In the genomic region with DNA sequence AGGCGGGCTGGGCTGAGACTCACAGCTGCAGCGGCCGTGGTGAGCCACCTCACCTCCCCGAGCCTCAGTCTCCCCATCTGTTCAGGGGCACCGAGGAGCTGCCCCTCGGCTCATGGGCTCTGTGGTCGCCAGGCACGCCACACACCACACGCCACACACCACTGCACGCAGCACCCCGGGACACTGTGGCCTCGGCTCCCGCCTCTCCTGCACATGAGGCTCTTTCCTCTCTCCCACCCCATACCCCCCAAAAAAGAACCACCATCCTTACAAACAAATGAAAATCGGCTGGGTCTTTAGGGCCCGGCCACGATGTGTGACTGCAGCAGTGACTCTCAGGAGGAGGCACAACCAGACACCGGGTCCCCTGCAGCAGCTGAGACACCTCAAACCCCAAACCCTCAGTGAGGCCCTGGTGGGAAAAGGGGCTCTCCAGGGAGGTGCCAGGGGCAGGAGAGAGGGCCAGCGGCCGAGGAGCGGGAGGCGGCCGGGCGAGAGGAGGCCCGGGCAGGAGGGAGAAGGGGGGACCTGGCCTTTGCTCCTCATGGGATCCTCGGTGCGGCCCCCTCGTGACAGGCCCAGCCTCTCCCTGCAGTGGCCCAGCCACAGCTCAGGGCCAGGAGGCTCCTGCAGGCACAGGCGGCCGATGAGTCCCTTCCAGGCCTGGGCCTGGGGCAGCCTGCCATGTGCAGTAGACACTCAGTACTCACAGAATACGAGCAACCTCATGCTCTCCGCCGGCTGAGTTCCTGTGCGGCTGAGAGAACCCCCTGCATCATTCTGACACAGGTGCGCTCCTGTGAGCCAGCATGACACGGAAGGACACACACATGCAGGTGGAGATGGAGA, we compare ENCODE assay signal across 1 cellular context.
TF ChIP-seq lines count a peak whose summit lies in the region.

No MANE protein-coding gene starts in this region.

TF ChIP-seq in GM12878, 131 proteins besides CTCF, POLR2A, EP300 and RAD21 (continued from another document):
- TF ChIP-seq WRNIP1 (IDR thresholded peaks at IDR 0.05; ENCODE audit: borderline replicate concordance, low read depth, low read length) = no peak
- peak; percentile 59 for TF ChIP-seq RUNX3 (IDR thresholded peaks at IDR 0.05; ENCODE audit: low read length)
- TF ChIP-seq GABPA (IDR thresholded peaks at IDR 0.05; ENCODE audit: low read depth) = no peak
- peak; percentile 44; the same call in 1 of the 2 replicates for TF ChIP-seq PAX5 (IDR thresholded peaks at IDR 0.05; ENCODE audit: borderline replicate concordance, low read depth, low read length)
- no peak for TF ChIP-seq RB1 (IDR thresholded peaks at IDR 0.05; ENCODE audit: borderline replicate concordance)
- TF ChIP-seq IKZF2 (IDR thresholded peaks at IDR 0.05) = peak in 1 of 2 experiments; percentile 11; a peak in 1 of 4 replicates
- TF ChIP-seq BMI1 (IDR thresholded peaks at IDR 0.05; ENCODE audit: borderline replicate concordance) = no peak
- TF ChIP-seq KAT2A (conservative IDR thresholded peaks at IDR 0.05; ENCODE audit: control insufficient read depth, low read depth, low read length) = no peak
- 0 out of 2 replicates have a peak, but pooled peaks have one; percentile 13 for TF ChIP-seq TCF3 (IDR thresholded peaks at IDR 0.05; ENCODE audit: borderline replicate concordance, insufficient read depth, low read depth, low read length)
- TF ChIP-seq, protein P1, sequence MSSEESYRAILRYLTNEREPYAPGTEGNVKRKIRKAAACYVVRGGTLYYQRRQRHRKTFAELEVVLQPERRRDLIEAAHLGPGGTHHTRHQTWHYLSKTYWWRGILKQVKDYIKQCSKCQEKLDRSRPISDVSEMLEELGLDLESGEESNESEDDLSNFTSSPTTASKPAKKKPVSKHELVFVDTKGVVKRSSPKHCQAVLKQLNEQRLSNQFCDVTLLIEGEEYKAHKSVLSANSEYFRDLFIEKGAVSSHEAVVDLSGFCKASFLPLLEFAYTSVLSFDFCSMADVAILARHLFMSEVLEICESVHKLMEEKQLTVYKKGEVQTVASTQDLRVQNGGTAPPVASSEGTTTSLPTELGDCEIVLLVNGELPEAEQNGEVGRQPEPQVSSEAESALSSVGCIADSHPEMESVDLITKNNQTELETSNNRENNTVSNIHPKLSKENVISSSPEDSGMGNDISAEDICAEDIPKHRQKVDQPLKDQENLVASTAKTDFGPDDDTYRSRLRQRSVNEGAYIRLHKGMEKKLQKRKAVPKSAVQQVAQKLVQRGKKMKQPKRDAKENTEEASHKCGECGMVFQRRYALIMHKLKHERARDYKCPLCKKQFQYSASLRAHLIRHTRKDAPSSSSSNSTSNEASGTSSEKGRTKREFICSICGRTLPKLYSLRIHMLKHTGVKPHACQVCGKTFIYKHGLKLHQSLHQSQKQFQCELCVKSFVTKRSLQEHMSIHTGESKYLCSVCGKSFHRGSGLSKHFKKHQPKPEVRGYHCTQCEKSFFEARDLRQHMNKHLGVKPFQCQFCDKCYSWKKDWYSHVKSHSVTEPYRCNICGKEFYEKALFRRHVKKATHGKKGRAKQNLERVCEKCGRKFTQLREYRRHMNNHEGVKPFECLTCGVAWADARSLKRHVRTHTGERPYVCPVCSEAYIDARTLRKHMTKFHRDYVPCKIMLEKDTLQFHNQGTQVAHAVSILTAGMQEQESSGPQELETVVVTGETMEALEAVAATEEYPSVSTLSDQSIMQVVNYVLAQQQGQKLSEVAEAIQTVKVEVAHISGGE (CRISPR knock-in tag; IDR thresholded peaks at IDR 0.05) = no peak
- peak in 1 of 2 experiments; percentile 52; a peak in 1 of 4 replicates for TF ChIP-seq BHLHE40 (IDR thresholded peaks at IDR 0.05; ENCODE audit: borderline replicate concordance in 1 of 2, low read depth in 2 of 2, low read length in 1 of 2)
- TF ChIP-seq, protein P2, sequence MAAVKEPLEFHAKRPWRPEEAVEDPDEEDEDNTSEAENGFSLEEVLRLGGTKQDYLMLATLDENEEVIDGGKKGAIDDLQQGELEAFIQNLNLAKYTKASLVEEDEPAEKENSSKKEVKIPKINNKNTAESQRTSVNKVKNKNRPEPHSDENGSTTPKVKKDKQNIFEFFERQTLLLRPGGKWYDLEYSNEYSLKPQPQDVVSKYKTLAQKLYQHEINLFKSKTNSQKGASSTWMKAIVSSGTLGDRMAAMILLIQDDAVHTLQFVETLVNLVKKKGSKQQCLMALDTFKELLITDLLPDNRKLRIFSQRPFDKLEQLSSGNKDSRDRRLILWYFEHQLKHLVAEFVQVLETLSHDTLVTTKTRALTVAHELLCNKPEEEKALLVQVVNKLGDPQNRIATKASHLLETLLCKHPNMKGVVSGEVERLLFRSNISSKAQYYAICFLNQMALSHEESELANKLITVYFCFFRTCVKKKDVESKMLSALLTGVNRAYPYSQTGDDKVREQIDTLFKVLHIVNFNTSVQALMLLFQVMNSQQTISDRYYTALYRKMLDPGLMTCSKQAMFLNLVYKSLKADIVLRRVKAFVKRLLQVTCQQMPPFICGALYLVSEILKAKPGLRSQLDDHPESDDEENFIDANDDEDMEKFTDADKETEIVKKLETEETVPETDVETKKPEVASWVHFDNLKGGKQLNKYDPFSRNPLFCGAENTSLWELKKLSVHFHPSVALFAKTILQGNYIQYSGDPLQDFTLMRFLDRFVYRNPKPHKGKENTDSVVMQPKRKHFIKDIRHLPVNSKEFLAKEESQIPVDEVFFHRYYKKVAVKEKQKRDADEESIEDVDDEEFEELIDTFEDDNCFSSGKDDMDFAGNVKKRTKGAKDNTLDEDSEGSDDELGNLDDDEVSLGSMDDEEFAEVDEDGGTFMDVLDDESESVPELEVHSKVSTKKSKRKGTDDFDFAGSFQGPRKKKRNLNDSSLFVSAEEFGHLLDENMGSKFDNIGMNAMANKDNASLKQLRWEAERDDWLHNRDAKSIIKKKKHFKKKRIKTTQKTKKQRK (IDR thresholded peaks at IDR 0.05; ENCODE audit: low read depth, low read length) = no peak
- TF ChIP-seq ESRRA (IDR thresholded peaks at IDR 0.05; ENCODE audit: low read length) = no peak
- TF ChIP-seq ZNF24 (IDR thresholded peaks at IDR 0.05) = no peak
- TF ChIP-seq JUNB (IDR thresholded peaks at IDR 0.05) = no peak
- no peak for TF ChIP-seq EZH2 (IDR thresholded peaks at IDR 0.05; ENCODE audit: borderline replicate concordance, control insufficient read depth, low read depth, low read length)
